ENCODE assay signal across 10 cellular contexts in the genomic region with DNA sequence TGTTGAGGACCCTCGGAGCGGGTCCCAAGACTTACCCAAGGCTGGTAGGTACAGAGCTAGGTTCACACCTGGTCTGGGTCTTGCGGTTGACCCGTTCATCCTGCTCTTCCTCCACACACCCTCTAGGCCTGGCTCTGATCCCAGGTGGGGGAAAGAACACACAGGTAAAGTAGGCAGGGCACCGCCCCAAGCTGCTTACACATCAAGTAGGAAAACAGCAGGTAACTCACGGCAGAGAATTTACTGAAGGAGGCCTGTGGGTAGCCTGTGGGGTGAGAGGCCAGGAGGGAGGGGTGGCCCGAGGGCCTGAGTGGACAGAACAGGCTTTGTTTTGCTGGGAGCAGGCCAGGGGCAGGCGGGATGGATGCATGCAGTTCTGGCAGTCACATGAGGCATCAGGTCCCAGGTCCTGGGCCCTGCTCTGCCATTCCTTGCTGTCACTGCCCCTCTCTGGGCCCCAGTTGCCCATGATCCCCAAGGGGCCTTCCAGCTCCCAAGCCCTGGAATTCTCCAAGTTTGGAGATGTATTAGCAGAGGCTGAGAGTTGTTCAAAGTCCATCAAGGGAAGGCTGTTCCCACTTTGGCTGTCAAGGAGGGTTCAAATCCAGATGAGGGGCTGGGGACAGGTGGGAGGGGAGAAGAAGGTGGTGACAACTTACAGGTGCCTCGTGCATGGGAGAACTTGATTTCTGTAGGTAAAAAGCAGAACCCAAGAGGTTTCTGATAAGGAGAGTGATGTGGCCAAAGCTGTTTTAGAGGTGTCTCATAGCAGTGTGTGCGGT. TPM values are rescaled to one million over a fixed set of nuclear protein-coding genes. Genes with fewer than 3 reads are reported as not detected.
DNase-seq lines count a peak whose midpoint lies in the region; ATAC-seq and TF ChIP-seq lines count a peak whose summit lies in the region.
"Had no signal": no experiment of that assay in that cellular context is flagged by ENCODE, and none has a peak within 500 bp of the region (broad histone marks: within the 10 kb centered on the region; RNA-seq: fewer than 3 reads in every experiment).

No MANE protein-coding gene starts in this region.

- H4K91ac ChIP-seq in IMR-90 (ENCODE audit: insufficient read depth, low read depth, low read length), result no peak overlapping the region

- intact Hi-C loops in IMR-90 (cut with micrococcal nuclease) (no loop called here), spleen (cut with DNase I; ENCODE audit: low total_unique reads) (no loop called here)

- H2BK15ac ChIP-seq in IMR-90 (ENCODE audit: low read depth, low read length), result no peak overlapping the region; the same call in 2 of the 3 replicates

- no peaks in the 10 kb centered on the region for H3K9me2 ChIP-seq in MM.1S (replicated peaks; ENCODE audit: insufficient read depth, low read length)

- in situ Hi-C loops in IMR-90 (cut with MboI; ENCODE audit: low sequenced_read_pairs), result loop anchor here (5.0 kb wide), 1 partner anchor 47 kb away; no protein-coding TSS in a partner anchor

- H3K79me1 ChIP-seq in IMR-90 (ENCODE audit: low read depth in 1 of 2, low read length in 2 of 2), result peaks cover 33 to 88% of the 10 kb centered on the region in 2 experiments

- peaks cover 18% of the 10 kb centered on the region; the same call in 1 of the 2 replicates for H3K36me3 ChIP-seq in IMR-90 (ENCODE audit: control insufficient read depth, insufficient read depth, low read length)
- H3K36me3 ChIP-seq in adipocyte (ENCODE audit: control insufficient read depth, insufficient read depth, low read length, severe bottlenecking), result peaks cover 25% of the 10 kb centered on the region
- no peaks in the 10 kb centered on the region for H3K36me3 ChIP-seq in spleen
- no peaks in the 10 kb centered on the region for H3K36me3 ChIP-seq in MM.1S (replicated peaks; ENCODE audit: insufficient read depth, low read length)

- ATAC-seq in IMR-90 (ENCODE audit: low read depth), result no peak
- ATAC-seq in GM18861 (IDR thresholded peaks at IDR 0.05; ENCODE audit: unreplicated experiment), result no peak
- ATAC-seq: activated naive CD8-positive, alpha-beta T cell treated with anti-CD3 and anti-CD28 coated beads, Interleukin-2, amount 50 U/mL, for 24 hours had no signal

- H4K8ac ChIP-seq in IMR-90 (ENCODE audit: low read depth in 2 of 2, low read length in 2 of 2), result no peak overlapping the region

- no peaks in the 10 kb centered on the region for H3F3A ChIP-seq in MM.1S (ENCODE audit: insufficient read depth, low read length)

- no peaks in the 10 kb centered on the region for H3K79me2 ChIP-seq in MM.1S (ENCODE audit: low read length)

- H3K9me3 ChIP-seq in IMR-90 (ENCODE audit: control insufficient read depth, insufficient read depth, low read length), result no peaks in the 10 kb centered on the region
- H3K9me3 ChIP-seq in adipocyte (ENCODE audit: control insufficient read depth, low read length), result no peaks in the 10 kb centered on the region
- no peaks in the 10 kb centered on the region for H3K9me3 ChIP-seq in spleen
- no peaks in the 10 kb centered on the region for H3K9me3 ChIP-seq in MM.1S (replicated peaks; ENCODE audit: insufficient read depth, low read length)

- H3K27ac ChIP-seq in IMR-90 (ENCODE audit: insufficient read depth, low read length) (no peak overlapping the region), layer of hippocampus (ENCODE audit: low read depth, low read length) (peak overlapping the region; percentile 30), spleen (no peak overlapping the region), MM.1S (ENCODE audit: low read length) (no peak overlapping the region)

- H2BK20ac ChIP-seq in IMR-90 (ENCODE audit: low read depth, low read length), result no peak overlapping the region

- TF ChIP-seq RAD21 in IMR-90 (IDR thresholded peaks at IDR 0.05; ENCODE audit: low read length), result no peak

- H3K9ac ChIP-seq in IMR-90 (ENCODE audit: low read depth, low read length) (no peak overlapping the region), adipocyte (ENCODE audit: low read length) (peak overlapping the region; percentile 46), MM.1S (ENCODE audit: low read length) (no peak overlapping the region)

- no peak overlapping the region for H3K14ac ChIP-seq in IMR-90 (replicated peaks; ENCODE audit: low read depth, low read length)

- H3K27me3 ChIP-seq in IMR-90 (ENCODE audit: control insufficient read depth, insufficient read depth, low read length) (no peaks in the 10 kb centered on the region), adipocyte (replicated peaks; ENCODE audit: control insufficient read depth, insufficient read depth, low read length) (no peaks in the 10 kb centered on the region), layer of hippocampus (ENCODE audit: control insufficient read depth, insufficient read depth, low read length) (no peaks in the 10 kb centered on the region), spleen (replicated peaks in 1 of 7) (peaks cover 0 to 18% (median 8%) of the 10 kb centered on the region in 7 donors), MM.1S (replicated peaks; ENCODE audit: insufficient read depth, low read length) (no peaks in the 10 kb centered on the region)

- POLR2A ChIA-PET in IMR-90 (lab: Charles Lee; ENCODE audit: unreplicated experiment), result no interaction called here

- H3K4me1 ChIP-seq in IMR-90 (ENCODE audit: control insufficient read depth, insufficient read depth, low read length) (peaks cover 14% of the 10 kb centered on the region; the same call in 1 of the 2 replicates), adipocyte (ENCODE audit: control insufficient read depth, insufficient read depth, low read length) (peaks cover 84% of the 10 kb centered on the region), spleen (peaks cover 0 to 50% (median 19%) of the 10 kb centered on the region in 6 donors), MM.1S (ENCODE audit: low read length) (no peaks in the 10 kb centered on the region)

- H2AK9ac ChIP-seq in IMR-90 (replicated peaks; ENCODE audit: low read depth, low read length, poor library complexity), result no peak overlapping the region

- H2BK120ac ChIP-seq in IMR-90 (ENCODE audit: low read depth, low read length), result no peak overlapping the region

- H3K4me3 ChIP-seq in IMR-90 (ENCODE audit: insufficient read depth, low read depth, low read length), result no peak overlapping the region
- peak overlapping the region; percentile 9 for H3K4me3 ChIP-seq in adipocyte (ENCODE audit: low read length)
- no peak overlapping the region for H3K4me3 ChIP-seq in spleen
- H3K4me3 ChIP-seq in MM.1S (ENCODE audit: low read length), result no peak overlapping the region

- H3K9me1 ChIP-seq in IMR-90 (ENCODE audit: insufficient read depth, low read length), result peaks cover 19% of the 10 kb centered on the region

- no peak overlapping the region for H3K56ac ChIP-seq in IMR-90 (ENCODE audit: extremely low read depth, insufficient read depth, low read length)

- H3K18ac ChIP-seq in IMR-90 (ENCODE audit: low read depth, low read length), result no peak overlapping the region

- H3K4me2 ChIP-seq in IMR-90 (ENCODE audit: low read depth, low read length) (no peak overlapping the region), MM.1S (ENCODE audit: low read depth, low read length) (no peak overlapping the region)

- no TSS peak for BruUV-seq in IMR-90 (replicated peaks; lab: Mats Ljungman, UMichigan)

- no peak overlapping the region for H2BK5ac ChIP-seq in IMR-90 (ENCODE audit: low read depth, low read length, poor library complexity, severe bottlenecking)

- no peak overlapping the region for H2AFZ ChIP-seq in IMR-90 (replicated peaks; ENCODE audit: low read length, poor library complexity)
- no peak overlapping the region for H2AFZ ChIP-seq in MM.1S (ENCODE audit: low read length)

- CTCF ChIA-PET in IMR-90 (lab: Yijun Ruan, JAX), result interaction anchor here (1.0 kb wide), 1 partner anchor 130 kb away, joined by 3 read pairs; no protein-coding TSS in a partner anchor

- TF ChIP-seq CTCF in IMR-90 (conservative IDR thresholded peaks at IDR 0.05; ENCODE audit: low read depth, low read length), result no peak
- no peak for TF ChIP-seq CTCF in spleen (IDR thresholded peaks at IDR 0.05 in 8 of 11, conservative IDR thresholded peaks at IDR 0.05 in 3 of 11)
- no peak for TF ChIP-seq CTCF in MM.1S (IDR thresholded peaks at IDR 0.05; ENCODE audit: low read length)

- H4K5ac ChIP-seq in IMR-90 (ENCODE audit: low read depth, low read length), result no peak overlapping the region

- peaks cover 89% of the 10 kb centered on the region for H4K20me1 ChIP-seq in IMR-90 (ENCODE audit: insufficient read depth, low read length)
- no peaks in the 10 kb centered on the region for H4K20me1 ChIP-seq in MM.1S (ENCODE audit: insufficient read depth, low read length)

- 80% methylated on average over 4 of the region's 10 CpGs; no CpG with 5 or more reads in 1 of the 2 experiments for WGBS in IMR-90 (ENCODE audit: extremely low coverage in 2 of 2, insufficient read length in 1 of 2), 2 experiments
- 86 to 92% (median 91%) methylated on average over 10 of the region's 10 CpGs for WGBS in spleen, 5 donors

- peak overlapping the region; percentile 53; the same call in 1 of the 2 replicates for H2AK5ac ChIP-seq in IMR-90 (ENCODE audit: low read depth, low read length)

- no peak overlapping the region for H3K23ac ChIP-seq in IMR-90 (ENCODE audit: low read depth, low read length)

- no peak overlapping the region for H3K4ac ChIP-seq in IMR-90 (ENCODE audit: low read depth, low read length)

- no peak for TF ChIP-seq POLR2A in IMR-90 (IDR thresholded peaks at IDR 0.05; ENCODE audit: low read depth, low read length)
- no peak for TF ChIP-seq POLR2A in spleen (IDR thresholded peaks at IDR 0.05)

- dilution Hi-C loops in IMR-90 (cut with HindIII; ENCODE audit: low sequenced_read_pairs, unreplicated experiment), result no loop called here

- DNase-seq in IMR-90 (no peak), adipocyte (ENCODE audit: low read depth) (no peak), spleen (peak; percentile 45), SKM-1 treated with dmso at 0.1 percent for 144 hours (lab: John Stamatoyannopoulos, UW; ENCODE audit: unreplicated experiment) (no peak), activated gamma-delta T cell treated with Interleukin-2 at 50 U/mL for 16 hours (no peak), MM.1S (no peak)
- DNase-seq: activated naive CD8-positive, alpha-beta T cell treated with anti-CD3 and anti-CD28 coated beads, Interleukin-2, amount 50 U/mL, for 24 hours; NCI-H226 had no signal

TF ChIP-seq in IMR-90, 13 proteins besides CTCF, POLR2A, EP300 and RAD21 (continues in another document):
- TF ChIP-seq MAFK (IDR thresholded peaks at IDR 0.05; ENCODE audit: low read depth, low read length) (no peak), RFX5 (IDR thresholded peaks at IDR 0.05; ENCODE audit: low read depth, low read length) (no peak)

RNA-seq across cellular contexts. Expression of a gene that starts 5.7 kb away (rescaled TPM):
- total RNA-seq in IMR-90 (2012; rRNA removed), result 6.4 and 6.8 TPM in 2 replicates
- polyA plus RNA-seq in IMR-90 (2012; rRNA removed), result 26.6 and 28.7 TPM in 2 replicates
- 13.1 and 43.5 TPM in 2 replicates for polyA plus RNA-seq in IMR-90 (2012; cell fraction: cytosol; rRNA removed)
- 11.3 and 20.6 TPM in 2 replicates for polyA plus RNA-seq in IMR-90 (2012; cell fraction: nucleus; rRNA removed; ENCODE audit: low replicate concordance)
- total RNA-seq in spleen, result 10 to 100 TPM in 6 of 7 donors, 1 to 10 TPM in 1; 9.4 to 18.6 (median 13.1) TPM
- 1 to 10 TPM; 1.1 to 5.7 (median 1.8) TPM for polyA plus RNA-seq in spleen
